In genomic region chr16:23367988-23368387, GRCh38 we compare ENCODE assay signal across 2 cellular contexts.
TF ChIP-seq lines count a peak whose summit lies in the region.

No MANE protein-coding gene starts in this region.

TF ChIP-seq in HCT116, 20 proteins besides CTCF, POLR2A, EP300 and RAD21 (continued from another document):
- TF ChIP-seq ZFX (IDR thresholded peaks at IDR 0.05) (no peak), MAX (IDR thresholded peaks at IDR 0.05) (no peak), CBX3 (IDR thresholded peaks at IDR 0.05; ENCODE audit: low read depth) (no peak), EZH2phosphoT487 (IDR thresholded peaks at IDR 0.05; ENCODE audit: borderline replicate concordance) (no peak), EGR1 (IDR thresholded peaks at IDR 0.05; ENCODE audit: low read depth) (no peak), ZNF274 (IDR thresholded peaks at IDR 0.05; ENCODE audit: low read depth, low read length) (no peak), ELF1 (IDR thresholded peaks at IDR 0.05; ENCODE audit: borderline replicate concordance, low read depth) (no peak), SIN3A (IDR thresholded peaks at IDR 0.05; ENCODE audit: low read depth) (no peak), ZBTB33 (IDR thresholded peaks at IDR 0.05; ENCODE audit: extremely low read depth, insufficient replicate concordance, low read length) (no peak), POLR2AphosphoS5 (IDR thresholded peaks at IDR 0.05; ENCODE audit: low read depth, low read length) (no peak), JUND (IDR thresholded peaks at IDR 0.05) (no peak), CEBPB (IDR thresholded peaks at IDR 0.05; ENCODE audit: low read depth) (no peak), YY1 (IDR thresholded peaks at IDR 0.05; ENCODE audit: extremely low read depth, insufficient replicate concordance, low read depth, low read length) (no peak), SRF (IDR thresholded peaks at IDR 0.05; ENCODE audit: low read depth) (no peak), TCF7L2 (IDR thresholded peaks at IDR 0.05; ENCODE audit: borderline replicate concordance, extremely low read depth, insufficient read depth, insufficient read length) (no peak), REST (IDR thresholded peaks at IDR 0.05; ENCODE audit: low read depth) (no peak), SP1 (IDR thresholded peaks at IDR 0.05; ENCODE audit: low read depth) (no peak)

TF ChIP-seq in IMR-90, 13 proteins besides CTCF, POLR2A, EP300 and RAD21:
- TF ChIP-seq ELK1 (IDR thresholded peaks at IDR 0.05; ENCODE audit: borderline replicate concordance, low read depth, low read length) (no peak), MAZ (IDR thresholded peaks at IDR 0.05; ENCODE audit: borderline replicate concordance, low read depth, low read length) (no peak), CEBPB (IDR thresholded peaks at IDR 0.05; ENCODE audit: low read depth, low read length) (no peak), MAFK (IDR thresholded peaks at IDR 0.05; ENCODE audit: low read depth, low read length) (no peak), MXI1 (IDR thresholded peaks at IDR 0.05; ENCODE audit: borderline replicate concordance, low read depth, low read length) (no peak), FOS (IDR thresholded peaks at IDR 0.05; ENCODE audit: low read depth, low read length) (no peak), USF2 (IDR thresholded peaks at IDR 0.05; ENCODE audit: low read depth, low read length) (no peak), SMC3 (IDR thresholded peaks at IDR 0.05; ENCODE audit: low read depth, low read length) (no peak), BHLHE40 (IDR thresholded peaks at IDR 0.05; ENCODE audit: low read depth, low read length) (no peak), RCOR1 (IDR thresholded peaks at IDR 0.05; ENCODE audit: insufficient replicate concordance, low read length) (no peak), RFX5 (IDR thresholded peaks at IDR 0.05; ENCODE audit: low read depth, low read length) (no peak), CHD1 (IDR thresholded peaks at IDR 0.05; ENCODE audit: low read depth, low read length) (no peak), NFE2L2 (IDR thresholded peaks at IDR 0.05; ENCODE audit: low read depth, low read length) (no peak)
